In genomic region chr9:31335529-31336234, GRCh38 we compare ENCODE assay signal across 1 cellular context.
TF ChIP-seq lines count a peak whose summit lies in the region.

No MANE protein-coding gene starts in this region.

TF ChIP-seq in WTC11, 78 proteins besides CTCF, POLR2A, EP300 and RAD21 (continued from another document):
- TF ChIP-seq FOXP4 (CRISPR knock-in tag; IDR thresholded peaks at IDR 0.05) (no peak), ESRRA (CRISPR knock-in tag; IDR thresholded peaks at IDR 0.05; ENCODE audit: borderline replicate concordance) (no peak)
TF ChIP-seq in WTC11: peak in this region for 0.
